Comparison of ENCODE assay signal across 10 cellular contexts in genomic region chr11:13110929-13111812, GRCh38.
A peak's percentile ranks its signal among the peaks of the same experiment; 100 is the strongest.
DNase-seq lines count a peak whose midpoint lies in the region; ATAC-seq, FAIRE-seq and TF ChIP-seq lines count a peak whose summit lies in the region.
"Had no signal": no experiment of that assay in that cellular context is flagged by ENCODE, and none has a peak within 500 bp of the region (broad histone marks: within the 10 kb centered on the region; RNA-seq: fewer than 3 reads in every experiment).

No MANE protein-coding gene starts in this region.

- in situ Hi-C loops in astrocyte of the spinal cord (cut with HindIII; ENCODE audit: low sequenced_read_pairs): no loop called here

- POLR2A ChIA-PET in activated CD8-positive, alpha-beta T cell treated with anti-CD3 and anti-CD28 coated beads, Interleukin-2, amount 10 ng/mL, durations not matched to agents 7 days and 5 days (lab: Charles Lee): no interaction called here

- DNase-seq in ELR (ENCODE audit: low read depth): peak; percentile 77
- peak; percentile 34 for DNase-seq in HTR-8/SVneo (ENCODE audit: insufficient read length, low spot score)
- peak; percentile 40 for DNase-seq in astrocyte of the spinal cord (ENCODE audit: low read depth, low spot score)
- DNase-seq in left lobe of liver (ENCODE audit: low spot score): no peak
- DNase-seq in stimulated activated CD4-positive, alpha-beta T cell treated with anti-CD3 and anti-CD28 coated beads, Interleukin-4, amount 100 ng/mL, for 24 hours: no peak
- DNase-seq in activated CD8-positive, alpha-beta T cell treated with anti-CD3 and anti-CD28 coated beads, Interleukin-2, amount 10 ng/mL, durations not matched to agents 7 days and 5 days: no peak
- DNase-seq in T-helper 2 cell treated with Interferon-gamma antibody and Interleukin-4, amounts not matched to agents 5 μg/mL and 100 μg/mL, for 36 hours (ENCODE audit: low spot score): no peak
- DNase-seq: upper lobe of left lung had no signal

- CTCF ChIA-PET in activated CD8-positive, alpha-beta T cell treated with anti-CD3 and anti-CD28 coated beads, Interleukin-2, amount 10 ng/mL, durations not matched to agents 7 days and 5 days (lab: Charles Lee): no interaction called here

- H3K9me3 Mint-ChIP-seq in activated CD8-positive, alpha-beta T cell treated with anti-CD3 and anti-CD28 coated beads, Interleukin-2, amount 10 ng/mL, durations not matched to agents 7 days and 5 days (ENCODE audit: insufficient read depth): no peaks in the 10 kb centered on the region
- H3K9me3 Mint-ChIP-seq in T-helper 2 cell treated with Interferon-gamma antibody and Interleukin-4, amounts not matched to agents 5 μg/mL and 100 μg/mL, for 36 hours: no peaks in the 10 kb centered on the region

- peaks cover 16% of the 10 kb centered on the region for H3K27me3 Mint-ChIP-seq in activated CD8-positive, alpha-beta T cell treated with anti-CD3 and anti-CD28 coated beads, Interleukin-2, amount 10 ng/mL, durations not matched to agents 7 days and 5 days (ENCODE audit: low read depth)
- peaks cover 3% of the 10 kb centered on the region for H3K27me3 Mint-ChIP-seq in T-helper 2 cell treated with Interferon-gamma antibody and Interleukin-4, amounts not matched to agents 5 μg/mL and 100 μg/mL, for 36 hours (ENCODE audit: low read depth)

- no peak overlapping the region for H3K4me3 ChIP-seq in astrocyte of the spinal cord (ENCODE audit: low read depth, low read length)
- H3K4me3 ChIP-seq: breast epithelium, upper lobe of left lung had no signal

- no peaks in the 10 kb centered on the region for H3K36me3 Mint-ChIP-seq in activated CD8-positive, alpha-beta T cell treated with anti-CD3 and anti-CD28 coated beads, Interleukin-2, amount 10 ng/mL, durations not matched to agents 7 days and 5 days (ENCODE audit: low read depth)
- H3K36me3 Mint-ChIP-seq in T-helper 2 cell treated with Interferon-gamma antibody and Interleukin-4, amounts not matched to agents 5 μg/mL and 100 μg/mL, for 36 hours (ENCODE audit: low read depth): no peaks in the 10 kb centered on the region

- H3K27ac Mint-ChIP-seq in activated CD8-positive, alpha-beta T cell treated with anti-CD3 and anti-CD28 coated beads, Interleukin-2, amount 10 ng/mL, durations not matched to agents 7 days and 5 days: no peak overlapping the region
- H3K27ac Mint-ChIP-seq in T-helper 2 cell treated with Interferon-gamma antibody and Interleukin-4, amounts not matched to agents 5 μg/mL and 100 μg/mL, for 36 hours: no peak overlapping the region

- peak; percentile 4 for FAIRE-seq in HTR-8/SVneo (lab: Jason Lieb, UNC)

- no peak overlapping the region for H3K4me3 Mint-ChIP-seq in activated CD8-positive, alpha-beta T cell treated with anti-CD3 and anti-CD28 coated beads, Interleukin-2, amount 10 ng/mL, durations not matched to agents 7 days and 5 days
- H3K4me3 Mint-ChIP-seq in T-helper 2 cell treated with Interferon-gamma antibody and Interleukin-4, amounts not matched to agents 5 μg/mL and 100 μg/mL, for 36 hours: no peak overlapping the region

- no peaks in the 10 kb centered on the region for H3K4me1 Mint-ChIP-seq in activated CD8-positive, alpha-beta T cell treated with anti-CD3 and anti-CD28 coated beads, Interleukin-2, amount 10 ng/mL, durations not matched to agents 7 days and 5 days (ENCODE audit: low read depth)
- no peaks in the 10 kb centered on the region for H3K4me1 Mint-ChIP-seq in T-helper 2 cell treated with Interferon-gamma antibody and Interleukin-4, amounts not matched to agents 5 μg/mL and 100 μg/mL, for 36 hours (ENCODE audit: low read depth)

- TF ChIP-seq CTCF in astrocyte of the spinal cord (IDR thresholded peaks at IDR 0.05; ENCODE audit: low read depth, low read length): no peak

- ATAC-seq in left lobe of liver (peak; percentile 13), GM19351 (IDR thresholded peaks at IDR 0.05; ENCODE audit: unreplicated experiment) (no peak)
- no peak for ATAC-seq in activated CD8-positive, alpha-beta T cell treated with anti-CD3 and anti-CD28 coated beads, Interleukin-2, amount 10 ng/mL, durations not matched to agents 7 days and 5 days

Comparison
In these comparisons a context has a peak if more than half of its experiments do, and no peak if none do; other contexts are left out.
1. DNase-seq: peak in ELR (single experiment), HTR-8/SVneo (single experiment) and astrocyte of the spinal cord (single experiment); none in left lobe of liver (single experiment), stimulated activated CD4-positive, alpha-beta T cell treated with anti-CD3 and anti-CD28 coated beads, Interleukin-4, amount 100 ng/mL, for 24 hours (single experiment), activated CD8-positive, alpha-beta T cell treated with anti-CD3 and anti-CD28 coated beads, Interleukin-2, amount 10 ng/mL, durations not matched to agents 7 days and 5 days (single experiment) and T-helper 2 cell treated with Interferon-gamma antibody and Interleukin-4, amounts not matched to agents 5 μg/mL and 100 μg/mL, for 36 hours (single experiment).